7 cellular contexts compared by ENCODE assay signal in the genomic region with DNA sequence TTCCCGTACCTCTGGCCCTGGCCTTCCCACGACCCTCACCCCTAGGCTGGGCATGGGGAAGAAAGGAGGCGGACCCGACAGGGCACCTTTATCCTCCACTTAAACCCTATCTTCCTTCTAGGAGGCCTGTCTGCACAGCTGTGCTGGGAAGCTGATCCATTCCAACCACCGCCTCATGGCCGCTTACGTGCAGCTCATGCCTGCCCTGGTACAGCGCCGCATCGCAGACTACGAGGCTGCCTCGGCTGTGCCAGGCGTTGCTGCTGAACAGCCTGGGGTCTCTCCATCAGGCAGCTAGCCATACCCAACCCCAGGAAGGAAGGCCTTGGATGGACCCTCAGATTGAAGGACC. TPM values are rescaled to one million over a fixed set of nuclear protein-coding genes. Genes with fewer than 3 reads are reported as not detected.
DNase-seq lines count a peak whose midpoint lies in the region; ATAC-seq, FAIRE-seq and TF ChIP-seq lines count a peak whose summit lies in the region.

No MANE protein-coding gene starts in this region.

- 0 out of 2 replicates have a peak, but pooled peaks cover 12% of the 10 kb centered on the region for H3K36me3 ChIP-seq in MM.1S (replicated peaks; ENCODE audit: insufficient read depth, low read length)
- H3K36me3 ChIP-seq in ectodermal cell (ENCODE audit: control insufficient read depth, insufficient read depth, low read length): peaks cover 42% of the 10 kb centered on the region

- POLR2A ChIA-PET in naive thymus-derived CD8-positive, alpha-beta T cell (lab: Charles Lee): interaction anchor here (0.6 to 2.1 kb wide), 24 partner anchors 9 to 265 kb away, joined by 3 to 22 read pairs (median 5); partner anchors contain the start of genes APBB1, ILK, MRPL17 and RRP8

- H3K9me3 ChIP-seq in MM.1S (replicated peaks; ENCODE audit: insufficient read depth, low read length) (no peaks in the 10 kb centered on the region), ectodermal cell (ENCODE audit: control insufficient read depth, low read length) (no peaks in the 10 kb centered on the region)

- H2AFZ ChIP-seq in MM.1S (ENCODE audit: low read length): peak overlapping the region; percentile 70

- H3K4me1 ChIP-seq in MM.1S (ENCODE audit: low read length): peaks cover 19% of the 10 kb centered on the region
- H3K4me1 ChIP-seq in ectodermal cell (ENCODE audit: control insufficient read depth, insufficient read depth, low read length): peaks cover 11% of the 10 kb centered on the region

- H3K4me3 Mint-ChIP-seq in naive thymus-derived CD8-positive, alpha-beta T cell: peak overlapping the region; percentile 93 to 99 (median 96)

- peak overlapping the region; percentile 93 for H3K9ac ChIP-seq in MM.1S (ENCODE audit: low read length)

- H3K27ac Mint-ChIP-seq in naive thymus-derived CD8-positive, alpha-beta T cell: peak overlapping the region; percentile 96 to 99 (median 99)

- no peaks in the 10 kb centered on the region for H4K20me1 ChIP-seq in MM.1S (ENCODE audit: insufficient read depth, low read length)

- FAIRE-seq in GM19239 (lab: Jason Lieb, UNC): no peak

- H3K27me3 ChIP-seq in MM.1S (replicated peaks; ENCODE audit: insufficient read depth, low read length) (no peaks in the 10 kb centered on the region), ectodermal cell (ENCODE audit: control insufficient read depth, insufficient read depth, low read length, poor library complexity, severe bottlenecking) (no peaks in the 10 kb centered on the region)

- H3K27ac ChIP-seq in MM.1S (ENCODE audit: low read length) (peak overlapping the region; percentile 88), ectodermal cell (ENCODE audit: insufficient read depth, low read depth, low read length, poor library complexity, severe bottlenecking) (peak overlapping the region; percentile 84)

- peak overlapping the region; percentile 97 for H3K4me2 ChIP-seq in MM.1S (ENCODE audit: low read depth, low read length)

- 0 out of 2 replicates have a peak, but pooled peaks cover 4% of the 10 kb centered on the region for H3F3A ChIP-seq in MM.1S (ENCODE audit: insufficient read depth, low read length)

- 30 to 31% methylated on average over 13 of the region's 13 CpGs for WGBS in ectodermal cell, 2 experiments

- no peaks in the 10 kb centered on the region for H3K9me2 ChIP-seq in MM.1S (replicated peaks; ENCODE audit: insufficient read depth, low read length)

- no peak for TF ChIP-seq CTCF in MM.1S (IDR thresholded peaks at IDR 0.05; ENCODE audit: low read length)

- H3K79me2 ChIP-seq in MM.1S (ENCODE audit: low read length): peaks cover 49% of the 10 kb centered on the region

- no peaks in the 10 kb centered on the region for H3K9me3 Mint-ChIP-seq in naive thymus-derived CD8-positive, alpha-beta T cell

- ATAC-seq in GM21360 (IDR thresholded peaks at IDR 0.05; ENCODE audit: unreplicated experiment) (peak; percentile 1), GM21619 (IDR thresholded peaks at IDR 0.05; ENCODE audit: unreplicated experiment) (no peak)
- peak in 1 of 2 donors; percentile 1 for ATAC-seq in naive thymus-derived CD8-positive, alpha-beta T cell

- H3K27me3 Mint-ChIP-seq in naive thymus-derived CD8-positive, alpha-beta T cell: no peaks in the 10 kb centered on the region

- peak overlapping the region; percentile 98 for H3K4me3 ChIP-seq in MM.1S (ENCODE audit: low read length)
- H3K4me3 ChIP-seq in ectodermal cell (ENCODE audit: insufficient read depth, low read depth, low read length): peak overlapping the region; percentile 97

- peaks cover 0 to 16% (median 0%) of the 10 kb centered on the region in 3 donors for H3K36me3 Mint-ChIP-seq in naive thymus-derived CD8-positive, alpha-beta T cell

- H3K4me1 Mint-ChIP-seq in naive thymus-derived CD8-positive, alpha-beta T cell: peaks cover 26 to 46% (median 43%) of the 10 kb centered on the region in 4 donors

- DNase-seq in MM.1S: no peak
- DNase-seq in naive thymus-derived CD8-positive, alpha-beta T cell: no peak
- DNase-seq in germinal center (ENCODE audit: low spot score): no peak
- no peak for DNase-seq in GM19239 (ENCODE audit: insufficient read length, low spot score)

RNA-seq across cellular contexts. Expression of gene TIMM10B, which starts 0.6 kb away (rescaled TPM):
- polyA plus RNA-seq in ectodermal cell (2013, experiment 1 of 4): 37.0 TPM
- 39.8 TPM for polyA plus RNA-seq in ectodermal cell (2013, experiment 2 of 4)
- 24.0 TPM for polyA plus RNA-seq in ectodermal cell (2013, experiment 3 of 4)
- polyA plus RNA-seq in ectodermal cell (2013, experiment 4 of 4): 30.7 TPM
- 10 to 100 TPM; 69.2 to 71.5 TPM for total RNA-seq in naive thymus-derived CD8-positive, alpha-beta T cell
- polyA plus RNA-seq in naive thymus-derived CD8-positive, alpha-beta T cell: 10 to 100 TPM; 30.5 to 42.7 (median 30.9) TPM

RNA-seq across cellular contexts. Expression of gene ARFIP2, which starts 0.8 kb away (rescaled TPM):
- 65.9 TPM for polyA plus RNA-seq in ectodermal cell (2013, experiment 1 of 4)
- polyA plus RNA-seq in ectodermal cell (2013, experiment 2 of 4): 61.2 TPM
- polyA plus RNA-seq in ectodermal cell (2013, experiment 3 of 4): 40.8 TPM
- 48.7 TPM for polyA plus RNA-seq in ectodermal cell (2013, experiment 4 of 4)
- 10 to 100 TPM; 54.6 to 56.1 TPM for total RNA-seq in naive thymus-derived CD8-positive, alpha-beta T cell
- polyA plus RNA-seq in naive thymus-derived CD8-positive, alpha-beta T cell: 10 to 100 TPM; 31.1 to 43.8 (median 38.3) TPM

RNA-seq across cellular contexts. Expression of gene TRIM3, which starts 8.2 kb away (rescaled TPM):
- polyA plus RNA-seq in ectodermal cell (2013, experiment 1 of 4): 21.9 TPM
- 18.8 TPM for polyA plus RNA-seq in ectodermal cell (2013, experiment 2 of 4)
- polyA plus RNA-seq in ectodermal cell (2013, experiment 3 of 4): 11.5 TPM
- polyA plus RNA-seq in ectodermal cell (2013, experiment 4 of 4): 13.1 TPM
- 10 to 100 TPM; 20.7 to 25.9 TPM for total RNA-seq in naive thymus-derived CD8-positive, alpha-beta T cell
- 1 to 10 TPM; 1.2 to 2.4 (median 1.8) TPM for polyA plus RNA-seq in naive thymus-derived CD8-positive, alpha-beta T cell

RNA-seq across cellular contexts. Expression of gene DNHD1, which starts 15.2 kb away (rescaled TPM):
- polyA plus RNA-seq in ectodermal cell (2013, experiment 1 of 4): 6.6 TPM
- 7.1 TPM for polyA plus RNA-seq in ectodermal cell (2013, experiment 2 of 4)
- 4.2 TPM for polyA plus RNA-seq in ectodermal cell (2013, experiment 3 of 4)
- 7.0 TPM for polyA plus RNA-seq in ectodermal cell (2013, experiment 4 of 4)
- total RNA-seq in naive thymus-derived CD8-positive, alpha-beta T cell: 10 to 100 TPM; 62.4 to 62.8 TPM
- 1 to 10 TPM; 1.0 to 1.9 (median 1.1) TPM for polyA plus RNA-seq in naive thymus-derived CD8-positive, alpha-beta T cell

RNA-seq across cellular contexts. Expression of gene HPX, which starts 41.1 kb away (rescaled TPM):
- 0.87 TPM for polyA plus RNA-seq in ectodermal cell (2013, experiment 1 of 4)
- 0.68 TPM for polyA plus RNA-seq in ectodermal cell (2013, experiment 2 of 4)
- 0.69 TPM for polyA plus RNA-seq in ectodermal cell (2013, experiment 3 of 4)
- 0.41 TPM for polyA plus RNA-seq in ectodermal cell (2013, experiment 4 of 4)
- 1 to 10 TPM; 1.6 to 1.7 TPM for total RNA-seq in naive thymus-derived CD8-positive, alpha-beta T cell
- polyA plus RNA-seq in naive thymus-derived CD8-positive, alpha-beta T cell: not detected
